Comparison of ENCODE assay signal across 22 cellular contexts in the genomic region with DNA sequence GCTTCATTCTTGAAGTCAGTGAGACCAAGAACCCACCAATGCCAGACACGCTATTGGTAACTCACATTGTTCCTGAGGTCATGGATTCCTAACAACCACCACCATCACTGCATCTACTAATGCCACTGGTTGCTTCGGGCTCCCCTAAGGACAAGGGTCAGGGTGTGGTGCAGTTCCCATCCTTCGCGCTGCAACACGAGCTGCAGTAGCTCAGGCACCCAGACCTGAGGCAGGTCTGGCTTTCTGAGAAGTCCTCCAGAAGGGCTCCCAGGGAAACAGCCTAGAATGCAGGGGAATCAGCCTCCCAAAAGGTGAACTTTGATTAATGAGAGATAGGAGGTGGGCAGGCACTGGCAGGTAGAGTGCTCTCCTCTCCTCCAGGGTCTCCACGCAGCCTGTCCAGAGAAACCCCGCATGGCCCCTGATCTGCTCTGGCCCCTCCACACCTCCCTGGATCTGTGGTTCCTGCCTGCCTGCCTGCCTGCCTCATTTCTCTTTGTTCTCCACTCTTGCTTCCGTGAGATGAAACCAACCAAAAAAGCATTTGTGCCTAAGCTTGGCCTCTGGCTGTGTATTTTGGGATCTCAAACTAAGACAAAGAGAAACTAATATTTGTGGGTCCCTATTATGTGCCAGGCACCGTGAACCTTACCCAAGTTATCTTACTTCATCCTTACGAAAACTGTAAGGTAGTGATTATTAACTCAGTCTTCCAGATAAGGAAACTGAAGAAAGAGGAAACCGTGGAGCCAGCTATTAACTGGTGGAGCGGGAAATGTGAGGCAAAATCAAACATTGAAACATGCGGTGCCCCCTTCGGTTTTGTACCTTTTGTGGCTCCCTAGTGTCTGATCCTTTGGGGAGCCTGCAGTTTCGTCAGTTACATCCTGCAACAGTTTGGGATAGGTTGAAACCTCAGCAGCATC. TPM values are rescaled to one million over a fixed set of nuclear protein-coding genes. Genes with fewer than 3 reads are reported as not detected.
DNase-seq lines count a peak whose midpoint lies in the region; ATAC-seq and TF ChIP-seq lines count a peak whose summit lies in the region.
"Had no signal": no experiment of that assay in that cellular context is flagged by ENCODE, and none has a peak within 500 bp of the region (broad histone marks: within the 10 kb centered on the region; RNA-seq: fewer than 3 reads in every experiment).

No MANE protein-coding gene starts in this region.

- peaks cover 5% of the 10 kb centered on the region for H3K27me3 ChIP-seq in H7 (ENCODE audit: control insufficient read depth, insufficient read depth, low read length)
- no peaks in the 10 kb centered on the region for H3K27me3 ChIP-seq in stomach
- H3K27me3 ChIP-seq: SJSA1 had no signal

- intact Hi-C loops in left colon (cut with DNase I, micrococcal nuclease) (no loop called here), stomach (cut with DNase I; ENCODE audit: low total_unique reads) (no loop called here)

- H3K27ac ChIP-seq in caudate nucleus (ENCODE audit: low read depth, low read length) (peak overlapping the region; percentile 50), stomach (peak overlapping the region; percentile 84 to 89 (median 86))
- H3K27ac ChIP-seq: skin epidermis had no signal

- ATAC-seq in left colon, result peak; percentile 52
- no peak for ATAC-seq in activated T-cell treated with anti-CD3 and anti-CD28 coated beads, Interleukin-2, amount 50 U/mL, for 72 hours (replicated peaks in 1 of 2)
- no peak for ATAC-seq in GM21723 (IDR thresholded peaks at IDR 0.05; ENCODE audit: unreplicated experiment)
- no peak for ATAC-seq in GM19455 (IDR thresholded peaks at IDR 0.05; ENCODE audit: unreplicated experiment)
- ATAC-seq: activated CD8-positive, alpha-beta T cell treated with anti-CD3 and anti-CD28 coated beads for 36 hours had no signal

- no peaks in the 10 kb centered on the region for H3K4me1 Mint-ChIP-seq in activated T-cell treated with anti-CD3 and anti-CD28 coated beads, Interleukin-2, amount 50 U/mL, for 72 hours (ENCODE audit: low read depth)

- H3K4me1 ChIP-seq in stomach, result peaks cover 29 to 58% (median 44%) of the 10 kb centered on the region in 4 donors

- no peak for TF ChIP-seq CTCF in stomach (IDR thresholded peaks at IDR 0.05)

- H3K27ac Mint-ChIP-seq in activated T-cell treated with anti-CD3 and anti-CD28 coated beads, Interleukin-2, amount 50 U/mL, for 72 hours, result no peak overlapping the region
- H3K27ac Mint-ChIP-seq: activated CD8-positive, alpha-beta T cell treated with anti-CD3 and anti-CD28 coated beads for 36 hours; activated naive CD8-positive, alpha-beta T cell treated with anti-CD3 and anti-CD28 coated beads, Interleukin-2, amount 10 ng/mL, durations not matched to agents 7 days and 5 days had no signal

- peak overlapping the region; percentile 11; the same call in 1 of the 2 replicates for H3K4me3 ChIP-seq in H7 (ENCODE audit: insufficient read depth, low read depth, low read length)
- peak overlapping the region; percentile 21 to 40 (median 28) for H3K4me3 ChIP-seq in stomach
- H3K4me3 ChIP-seq: SJSA1, skin epidermis had no signal

- H3K27me3 Mint-ChIP-seq in activated T-cell treated with anti-CD3 and anti-CD28 coated beads, Interleukin-2, amount 50 U/mL, for 72 hours (ENCODE audit: low read depth), result no peaks in the 10 kb centered on the region

- H3K9me3 ChIP-seq in stomach, result peaks cover 0 to 5% (median 0%) of the 10 kb centered on the region in 4 donors
- H3K9me3 ChIP-seq: SJSA1 had no signal

- TF ChIP-seq POLR2A in stomach (IDR thresholded peaks at IDR 0.05), result no peak

- DNase-seq in H7, result no peak
- DNase-seq in caudate nucleus (lab: John Stamatoyannopoulos, UW), result no peak
- no peak for DNase-seq in left colon
- DNase-seq in stomach, result peak; percentile 51
- no peak for DNase-seq in activated T-cell treated with anti-CD3 and anti-CD28 coated beads, Interleukin-2, amount 50 U/mL, for 72 hours
- DNase-seq: activated CD4-positive, alpha-beta T cell treated with anti-CD3 and anti-CD28 coated beads for 1 hour; activated CD8-positive, alpha-beta T cell treated with anti-CD3 and anti-CD28 coated beads for 36 hours; activated naive CD8-positive, alpha-beta T cell treated with anti-CD3 and anti-CD28 coated beads, Interleukin-2, amount 10 ng/mL, durations not matched to agents 7 days and 5 days; activated T-cell treated with anti-CD3 and anti-CD28 coated beads for 4 hours; cerebellar nuclear complex; DMS 273 treated with DMSO at 0.1 percent for 48 hours; effector CD8-positive, alpha-beta T cell; foreskin fibroblast; NCI-H1694 treated with DMSO at 0.1 percent for 48 hours; NCI-H2171; NCI-H524; stimulated activated CD4-positive, alpha-beta T cell treated with anti-CD3 and anti-CD28 coated beads, Interleukin-2, amount 100 ng/mL, for 24 hours; T-helper 1 cell had no signal

- H3K9me3 Mint-ChIP-seq in activated T-cell treated with anti-CD3 and anti-CD28 coated beads, Interleukin-2, amount 50 U/mL, for 72 hours, result no peaks in the 10 kb centered on the region
- H3K9me3 Mint-ChIP-seq: activated CD8-positive, alpha-beta T cell treated with anti-CD3 and anti-CD28 coated beads for 36 hours had no signal

- no peaks in the 10 kb centered on the region for H3K36me3 Mint-ChIP-seq in activated T-cell treated with anti-CD3 and anti-CD28 coated beads, Interleukin-2, amount 50 U/mL, for 72 hours (ENCODE audit: insufficient read depth in 2 of 2)
- H3K36me3 Mint-ChIP-seq: activated naive CD8-positive, alpha-beta T cell treated with anti-CD3 and anti-CD28 coated beads, Interleukin-2, amount 10 ng/mL, durations not matched to agents 7 days and 5 days had no signal

- 35 to 52% (median 45%) methylated on average over 15 of the region's 15 CpGs for WGBS in stomach, 5 donors

- H3K36me3 ChIP-seq in H7 (replicated peaks; ENCODE audit: control insufficient read depth, insufficient read depth, low read length), result no peaks in the 10 kb centered on the region
- H3K36me3 ChIP-seq in stomach, result no peaks in the 10 kb centered on the region
- H3K36me3 ChIP-seq: SJSA1 had no signal

- no peak overlapping the region for H3K4me3 Mint-ChIP-seq in activated T-cell treated with anti-CD3 and anti-CD28 coated beads, Interleukin-2, amount 50 U/mL, for 72 hours
- H3K4me3 Mint-ChIP-seq: activated CD8-positive, alpha-beta T cell treated with anti-CD3 and anti-CD28 coated beads for 36 hours; activated naive CD8-positive, alpha-beta T cell treated with anti-CD3 and anti-CD28 coated beads, Interleukin-2, amount 10 ng/mL, durations not matched to agents 7 days and 5 days had no signal

- no peak for TF ChIP-seq EP300 in stomach (IDR thresholded peaks at IDR 0.05)

RNA-seq across cellular contexts. Expression of gene USP3, which starts 43.9 kb away (rescaled TPM):
- 30.0 and 50.8 TPM in 2 replicates for total RNA-seq in H7 (2014; rRNA removed; shearing (Covaris generic))
- total RNA-seq in left colon (10 to 100 TPM; 74.7 to 79.9 TPM), stomach (100 to 1,000 TPM in 2 of 5 donors, 10 to 100 TPM in 3; 10.5 to 174 (median 68.7) TPM)
- 10 to 100 TPM; 20.8 to 27.3 (median 25.7) TPM for polyA plus RNA-seq in stomach
- total RNA-seq in activated T-cell treated with anti-CD3 and anti-CD28 coated beads, Interleukin-2, amount 50 U/mL, for 72 hours, result 10 to 100 TPM; 66.5 to 78.0 TPM
